ENCODE assay signal across 8 cellular contexts in the genomic region with DNA sequence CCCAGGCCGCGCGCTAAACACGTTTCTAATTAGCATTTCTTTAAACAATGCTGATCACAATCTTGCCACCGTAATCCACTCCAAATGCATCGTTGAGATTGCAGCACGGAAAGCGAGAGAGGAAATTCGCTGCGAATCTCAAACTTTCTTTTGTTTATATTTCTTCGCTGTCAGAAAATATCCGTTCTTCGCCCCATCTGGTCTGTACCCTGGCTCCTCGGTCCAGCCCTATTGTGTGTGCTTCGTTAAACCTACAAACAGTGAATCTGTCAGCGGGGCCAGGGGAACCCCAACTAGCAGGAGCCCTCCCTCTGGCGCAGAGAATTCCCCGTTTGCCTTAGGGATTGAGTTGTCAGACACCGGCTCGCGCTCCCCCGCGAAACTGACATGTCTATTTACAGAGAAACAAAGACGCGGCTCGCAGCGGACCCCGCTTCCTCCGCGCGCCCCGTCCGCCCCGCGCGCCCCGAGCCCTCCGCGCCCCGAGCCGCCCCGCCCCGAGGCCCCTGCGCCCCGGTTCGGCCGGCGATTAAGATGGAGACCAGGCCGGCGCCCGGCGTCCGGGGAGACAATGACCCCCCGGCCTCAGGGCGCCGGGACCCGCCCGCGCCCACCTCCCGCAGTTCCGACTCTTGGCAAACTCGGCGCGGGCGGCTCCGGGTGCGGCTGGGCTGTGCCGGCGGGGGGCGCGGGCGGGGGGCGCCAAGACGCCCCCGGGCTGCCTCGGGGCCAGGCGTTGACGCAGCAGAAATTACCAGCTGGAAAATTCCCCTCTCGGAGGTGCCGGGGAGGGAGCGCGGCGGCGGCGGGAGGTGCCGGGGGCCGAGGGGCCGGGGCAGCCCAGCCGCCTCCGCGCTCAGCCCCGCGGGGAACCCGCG. TPM values are rescaled to one million over a fixed set of nuclear protein-coding genes. Genes with fewer than 3 reads are reported as not detected.
DNase-seq lines count a peak whose midpoint lies in the region; ATAC-seq and TF ChIP-seq lines count a peak whose summit lies in the region.

No MANE protein-coding gene starts in this region.

- no peaks in the 10 kb centered on the region for H3K36me3 ChIP-seq in PC-3 (ENCODE audit: low read depth, low read length)
- no peaks in the 10 kb centered on the region for H3K36me3 ChIP-seq in neuron (ENCODE audit: insufficient read depth, low read length)

- TF ChIP-seq CTCF in PC-3 (conservative IDR thresholded peaks at IDR 0.05; ENCODE audit: low read depth, low read length) (no peak), epithelial cell of proximal tubule (conservative IDR thresholded peaks at IDR 0.05; ENCODE audit: low read depth, low read length) (no peak)

- H3K27ac ChIP-seq in PC-3 (ENCODE audit: low read length): no peak overlapping the region

- peak; percentile 32 for DNase-seq in NCI-H748 (lab: John Stamatoyannopoulos, UW; ENCODE audit: unreplicated experiment)
- no peak for DNase-seq in NCI-H748 treated with DMSO at 0.1 percent for 48 hours (lab: John Stamatoyannopoulos, UW)
- no peak for DNase-seq in PC-3
- peak; percentile 2 for DNase-seq in epithelial cell of proximal tubule (ENCODE audit: low read depth)

- H3K9me3 ChIP-seq in PC-3 (ENCODE audit: low read length) (no peaks in the 10 kb centered on the region), neuron (ENCODE audit: low read length) (no peaks in the 10 kb centered on the region)

- no peak overlapping the region for H3K9ac ChIP-seq in PC-3 (ENCODE audit: low read length)

- no peak for ATAC-seq in PC-3
- ATAC-seq in HG03025 (IDR thresholded peaks at IDR 0.05; ENCODE audit: low FRiP score, unreplicated experiment): no peak
- no peak for ATAC-seq in GM18498 (IDR thresholded peaks at IDR 0.05; ENCODE audit: unreplicated experiment)
- ATAC-seq in HG03354 (IDR thresholded peaks at IDR 0.05; ENCODE audit: poor library complexity, severe bottlenecking, unreplicated experiment): no peak

- CTCF ChIA-PET in PC-3 (lab: Charles Lee): no interaction called here

- H3K4me2 ChIP-seq in PC-3 (ENCODE audit: low read length): peak overlapping the region; percentile 57

- H3K4me1 ChIP-seq in PC-3 (ENCODE audit: insufficient read depth, low read length) (peaks cover 13% of the 10 kb centered on the region; the same call in 1 of the 2 replicates), neuron (ENCODE audit: insufficient read depth, low read length) (peaks cover 36% of the 10 kb centered on the region)

- H3K27me3 ChIP-seq in PC-3 (ENCODE audit: low read length) (no peaks in the 10 kb centered on the region), neuron (ENCODE audit: insufficient read depth, low read length) (no peaks in the 10 kb centered on the region)

- H2AFZ ChIP-seq in PC-3 (ENCODE audit: low read length): no peak overlapping the region
- peak overlapping the region; percentile 75 for H2AFZ ChIP-seq in neuron (ENCODE audit: low read depth, low read length)

- H3K79me2 ChIP-seq in PC-3 (ENCODE audit: low read length): no peaks in the 10 kb centered on the region

- BruUV-seq in PC-3 (replicated peaks; lab: Mats Ljungman, UMichigan): no TSS peak

- no peaks in the 10 kb centered on the region for H4K20me1 ChIP-seq in PC-3 (ENCODE audit: low read length)

- POLR2A ChIA-PET in PC-3 (lab: Charles Lee; ENCODE audit: unreplicated experiment): no interaction called here

- no peaks in the 10 kb centered on the region for H3K9me2 ChIP-seq in PC-3 (replicated peaks; ENCODE audit: low read length)

- peak overlapping the region; percentile 58; the same call in 1 of the 2 replicates for H3K4me3 ChIP-seq in PC-3 (ENCODE audit: low read length)
- peak overlapping the region; percentile 37 for H3K4me3 ChIP-seq in epithelial cell of proximal tubule (ENCODE audit: low read depth, low read length)
- peak overlapping the region; percentile 83 for H3K4me3 ChIP-seq in neuron (ENCODE audit: low read length)

- intact Hi-C loops in PC-3 (cut with micrococcal nuclease): no loop called here

- H3F3A ChIP-seq in PC-3 (ENCODE audit: low read length, unreplicated experiment): no peaks in the 10 kb centered on the region

RNA-seq across cellular contexts. Expression of a gene that starts 0.9 kb away (rescaled TPM):
- total RNA-seq in PC-3 (2014; rRNA removed) (2.8 and 7.3 TPM in 2 replicates), epithelial cell of proximal tubule (0.58 and 0.72 TPM in 2 replicates)

RNA-seq across cellular contexts. Expression of a gene that starts 31.1 kb away (rescaled TPM):
- total RNA-seq in PC-3 (2014; rRNA removed) (not detected in 2 replicates), epithelial cell of proximal tubule (not detected in 2 replicates)

RNA-seq across cellular contexts. Expression of a gene that starts 34.9 kb away (rescaled TPM):
- 147 and 167 TPM in 2 replicates for total RNA-seq in PC-3 (2014; rRNA removed)
- 112 and 128 TPM in 2 replicates for total RNA-seq in epithelial cell of proximal tubule

Comparison
In these comparisons a context has a peak if more than half of its experiments do, and no peak if none do; other contexts are left out.
1. DNase-seq: peak in NCI-H748 (single experiment) and epithelial cell of proximal tubule (single experiment); none in NCI-H748 treated with DMSO at 0.1 percent for 48 hours (single experiment) and PC-3 (single experiment).
2. Peak in every context shown above with its lines, with median percentiles within 50 percentile points of each other: H3K4me3 ChIP-seq.